18 cellular contexts compared by ENCODE assay signal in the genomic region with DNA sequence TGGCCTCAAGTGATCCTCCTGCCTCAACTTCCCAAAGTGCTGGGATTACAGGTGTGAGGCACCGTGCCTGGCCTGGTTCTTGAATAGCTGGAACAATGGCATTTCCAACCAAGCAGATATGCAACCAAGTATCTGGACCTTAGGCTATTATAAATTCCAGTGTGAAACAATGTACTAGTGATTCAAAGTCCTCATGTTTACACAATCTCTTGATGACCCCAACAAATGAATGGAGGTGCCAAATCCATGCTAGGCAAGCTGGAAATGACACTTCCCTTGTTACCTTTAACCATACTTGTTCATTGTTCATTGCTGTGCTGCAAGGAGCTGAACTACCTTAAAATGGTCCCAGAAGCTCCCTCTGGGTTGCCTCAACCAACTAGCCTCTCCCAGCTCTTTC.
DNase-seq lines count a peak whose midpoint lies in the region; TF ChIP-seq lines count a peak whose summit lies in the region.
"Had no signal": no experiment of that assay in that cellular context is flagged by ENCODE, and none has a peak within 500 bp of the region (broad histone marks: within the 10 kb centered on the region; RNA-seq: fewer than 3 reads in every experiment).

No MANE protein-coding gene starts in this region.

- H3K4me3 Mint-ChIP-seq in endodermal cell (no peak overlapping the region), osteocyte (ENCODE audit: unreplicated experiment) (no peak overlapping the region)
- H3K4me3 Mint-ChIP-seq: activated naive CD8-positive, alpha-beta T cell treated with anti-CD3 and anti-CD28 coated beads, Interleukin-2, amount 10 ng/mL, durations not matched to agents 7 days and 5 days; CD14-positive monocyte; GM23338; neural progenitor cell had no signal

- 80 to 94% methylated on average over 1 of the region's 1 CpG for WGBS in endodermal cell (ENCODE audit: insufficient coverage in 1 of 2, insufficient read length in 1 of 2), 2 experiments

- H3K27ac ChIP-seq in SJSA1 = peak overlapping the region; percentile 58; the same call in 1 of the 2 replicates
- H3K27ac ChIP-seq in endodermal cell (ENCODE audit: low read depth, low read length) = no peak overlapping the region
- no peak overlapping the region for H3K27ac ChIP-seq in RWPE1
- H3K27ac ChIP-seq: cardiac muscle cell, neural progenitor cell, testis had no signal

- no peak overlapping the region for H3K9ac ChIP-seq in endodermal cell (ENCODE audit: extremely low read depth, low read length, poor library complexity, severe bottlenecking)
- H3K9ac ChIP-seq: neural progenitor cell had no signal

- CTCF ChIA-PET in RWPE1 (lab: Yijun Ruan, JAX) = interaction anchor here (0.6 kb wide), 2 partner anchors 18 to 190 kb away, joined by 3 to 4 read pairs; no protein-coding TSS in a partner anchor

- H3K27me3 Mint-ChIP-seq in endodermal cell (ENCODE audit: insufficient read depth) = no peaks in the 10 kb centered on the region
- no peaks in the 10 kb centered on the region for H3K27me3 Mint-ChIP-seq in osteocyte (ENCODE audit: unreplicated experiment)
- H3K27me3 Mint-ChIP-seq: activated naive CD8-positive, alpha-beta T cell treated with anti-CD3 and anti-CD28 coated beads, Interleukin-2, amount 10 ng/mL, durations not matched to agents 7 days and 5 days had no signal

- H3K4me1 Mint-ChIP-seq in endodermal cell (no peaks in the 10 kb centered on the region), osteocyte (ENCODE audit: unreplicated experiment) (peaks cover 58% of the 10 kb centered on the region)

- no peak overlapping the region for H3K27ac Mint-ChIP-seq in endodermal cell
- H3K27ac Mint-ChIP-seq in osteocyte (ENCODE audit: unreplicated experiment) = peak overlapping the region; percentile 92
- H3K27ac Mint-ChIP-seq: activated naive CD8-positive, alpha-beta T cell treated with anti-CD3 and anti-CD28 coated beads, Interleukin-2, amount 10 ng/mL, durations not matched to agents 7 days and 5 days; CD14-positive monocyte; GM23338; neural progenitor cell had no signal

- DNase-seq in EL (peak; percentile 18), SJSA1 (ENCODE audit: low read depth in 1 of 2, low spot score in 2 of 2) (no peak), endodermal cell (peak; percentile 7), osteocyte (ENCODE audit: extremely low spot score, unreplicated experiment) (no peak), RWPE1 (ENCODE audit: low spot score) (no peak), NOMO-1 treated with DMSO at 0.1 percent for 48 hours (lab: John Stamatoyannopoulos, UW; ENCODE audit: unreplicated experiment) (no peak)
- DNase-seq in effector CD4-positive, alpha-beta T cell = no peak
- DNase-seq: activated naive CD8-positive, alpha-beta T cell treated with anti-CD3 and anti-CD28 coated beads, Interleukin-2, amount 10 ng/mL, durations not matched to agents 7 days and 5 days; foreskin melanocyte; NCI-H2081 treated with DMSO at 0.1 percent for 48 hours; NCI-H774; right cardiac atrium; T-helper 1 cell; testis had no signal

- H3K36me3 ChIP-seq in SJSA1 (no peaks in the 10 kb centered on the region), endodermal cell (ENCODE audit: control insufficient read depth, insufficient read depth, low read length) (no peaks in the 10 kb centered on the region)
- H3K36me3 ChIP-seq: cardiac muscle cell, neural progenitor cell had no signal

- H3K4me1 ChIP-seq in SJSA1 (replicated peaks) (peaks cover 28% of the 10 kb centered on the region), endodermal cell (ENCODE audit: control insufficient read depth, insufficient read depth, low read length) (no peaks in the 10 kb centered on the region)
- H3K4me1 ChIP-seq: neural progenitor cell had no signal

- TF ChIP-seq CTCF in endodermal cell (conservative IDR thresholded peaks at IDR 0.05) (no peak), osteocyte (IDR thresholded peaks at IDR 0.05) (no peak), RWPE1 (conservative IDR thresholded peaks at IDR 0.05; ENCODE audit: low read depth) (no peak)

- H3K9me3 ChIP-seq in SJSA1 (replicated peaks) (peaks cover 5% of the 10 kb centered on the region), endodermal cell (ENCODE audit: control insufficient read depth, low read length) (no peaks in the 10 kb centered on the region)
- H3K9me3 ChIP-seq: testis had no signal

- POLR2A ChIA-PET in RWPE1 (lab: Yijun Ruan, JAX; ENCODE audit: low non-redundant PET) = no interaction called here

- H3K27me3 ChIP-seq in SJSA1 (replicated peaks) (no peaks in the 10 kb centered on the region), endodermal cell (ENCODE audit: control insufficient read depth, insufficient read depth, low read length, poor library complexity, severe bottlenecking) (no peaks in the 10 kb centered on the region)
- H3K27me3 ChIP-seq: cardiac muscle cell, neural progenitor cell, testis had no signal

- H3K36me3 Mint-ChIP-seq in endodermal cell (ENCODE audit: low read depth) = no peaks in the 10 kb centered on the region
- peaks cover 8% of the 10 kb centered on the region for H3K36me3 Mint-ChIP-seq in osteocyte (ENCODE audit: unreplicated experiment)
- H3K36me3 Mint-ChIP-seq: neural progenitor cell had no signal

- H3K4me3 ChIP-seq in SJSA1 (no peak overlapping the region), endodermal cell (ENCODE audit: low read length) (no peak overlapping the region)
- H3K4me3 ChIP-seq: cardiac muscle cell, GM23338, neural progenitor cell, testis had no signal

- H3K9me3 Mint-ChIP-seq in endodermal cell (no peaks in the 10 kb centered on the region), osteocyte (ENCODE audit: unreplicated experiment) (no peaks in the 10 kb centered on the region)
- H3K9me3 Mint-ChIP-seq: GM23338, neural progenitor cell had no signal

Comparison
In these comparisons a context has a peak if more than half of its experiments do, and no peak if none do; other contexts are left out.
1. DNase-seq: peak in EL (single experiment) and endodermal cell (single experiment); none in SJSA1 (0 of 2), osteocyte (single experiment), RWPE1 (single experiment), effector CD4-positive, alpha-beta T cell (single experiment) and NOMO-1 treated with DMSO at 0.1 percent for 48 hours (single experiment).